Comparison of ENCODE assay signal across 23 cellular contexts in genomic region chr1:237239248-237239647, GRCh38.
"Had no signal": no experiment of that assay in that cellular context is flagged by ENCODE, and none has a peak within 500 bp of the region (broad histone marks: within the 10 kb centered on the region; RNA-seq: fewer than 3 reads in every experiment).

No MANE protein-coding gene starts in this region.

- H3K36me3 ChIP-seq: colonic mucosa, spleen, upper lobe of left lung had no signal

- DNase-seq: activated CD4-positive, alpha-beta T cell treated with anti-CD3 and anti-CD28 coated beads, Interleukin-2, amount 50 U/mL, for 1 hour; activated CD8-positive, alpha-beta memory T cell treated with anti-CD3 and anti-CD28 coated beads, Interleukin-2, amount 50 U/mL, for 4 hours; activated effector memory CD4-positive, alpha-beta T cell treated with Interleukin-2 at 50 U/mL for 16 hours; activated naive CD4-positive, alpha-beta T cell treated with anti-CD3 and anti-CD28 coated beads, Interleukin-2, amount 10 ng/mL, durations not matched to agents 7 days and 5 days; activated naive CD8-positive, alpha-beta T cell treated with anti-CD3 and anti-CD28 coated beads, Interleukin-2, amount 50 U/mL, for 24 hours; activated T-cell treated with anti-CD3 and anti-CD28 coated beads, Interleukin-2, amount 50 U/mL, for 48 hours; anterior cingulate cortex; colonic mucosa; foreskin keratinocyte; glutamatergic neuron; hippocampal formation; left cardiac atrium; nucleus accumbens; spleen; stimulated activated CD4-positive, alpha-beta T cell treated with anti-CD3 and anti-CD28 coated beads, Interleukin-4, amount 100 ng/mL, for 4 hours; T-helper 1 cell; T1000; testis; upper lobe of left lung had no signal

- ATAC-seq: activated CD4-positive, CD25-positive, alpha-beta regulatory T cell treated with anti-CD3 and anti-CD28 coated beads, Interleukin-2, amount 50 U/mL, for 24 hours; activated naive CD8-positive, alpha-beta T cell treated with anti-CD3 and anti-CD28 coated beads, Interleukin-2, amount 50 U/mL, for 24 hours; foreskin keratinocyte; left cardiac atrium; natural killer cell treated with Interleukin-12 subunit alpha and Interleukin-12 subunit beta and Interleukin-15 and Interleukin-18, amount 100 ng/mL, for 72 hours; stimulated activated memory B cell treated with anti-CD40 and anti-IgM and Interleukin-4, amounts not matched to agents 10 μg/mL and 1 μg/mL and 100 μg/mL, for 72 hours had no signal

- H3K9me3 ChIP-seq: colonic mucosa, spleen, testis, upper lobe of left lung had no signal

- H3K4me1 ChIP-seq: colonic mucosa, foreskin keratinocyte, spleen, testis had no signal

- H3K27ac ChIP-seq: colonic mucosa, foreskin keratinocyte, spleen, testis, upper lobe of left lung had no signal

- H3K27me3 ChIP-seq: colonic mucosa, foreskin keratinocyte, spleen, testis, upper lobe of left lung had no signal

- H3K4me3 ChIP-seq: colonic mucosa, lung, spleen, testis, upper lobe of left lung had no signal
